1 cellular context compared by ENCODE assay signal in the genomic region with DNA sequence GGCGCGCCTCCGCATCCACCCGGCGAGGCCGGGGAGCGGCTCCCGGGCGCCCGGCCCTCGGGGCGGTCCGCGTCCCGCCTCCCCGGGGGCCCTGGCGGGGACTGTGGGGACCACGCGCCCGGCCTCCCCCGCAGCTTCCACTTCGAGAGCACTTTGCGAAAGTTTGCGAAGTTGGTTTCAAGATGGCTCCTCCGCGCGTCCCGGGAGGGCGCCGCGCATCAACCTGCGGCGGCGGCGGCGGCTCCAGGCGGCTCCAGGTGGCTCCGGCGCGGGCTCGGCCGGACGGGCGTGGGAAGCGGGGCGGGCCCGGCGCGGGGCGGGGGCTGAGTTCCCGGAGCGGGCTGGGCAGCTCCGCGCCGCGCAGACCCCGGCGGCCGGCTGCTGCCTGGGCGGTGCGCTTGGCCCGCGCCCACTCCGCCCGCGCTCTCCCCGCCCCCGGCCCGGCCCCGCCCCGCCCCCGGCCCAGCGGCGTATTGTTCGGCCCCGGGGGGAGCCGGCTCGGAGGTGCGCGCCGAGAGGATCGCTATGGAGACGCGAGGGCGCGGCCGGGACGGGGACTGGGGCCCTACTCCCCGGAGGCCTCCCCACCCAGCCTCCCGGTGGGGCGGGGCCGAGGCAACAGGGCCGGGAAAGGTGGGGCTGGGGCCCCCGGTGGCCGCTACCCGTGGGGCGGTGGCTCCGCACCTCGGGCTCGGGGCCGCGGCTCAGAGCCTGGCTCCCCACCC.
TF ChIP-seq lines count a peak whose summit lies in the region.

TSS of gene CELSR1 (minus strand) at position 400 of the 725 bp plus-strand sequence. CDS start 450 bp downstream, outside the sequence.

TF ChIP-seq in GM23338, 12 proteins besides CTCF, POLR2A, EP300 and RAD21 (continued from another document):
- TF ChIP-seq ZNF462 (CRISPR knock-in tag; IDR thresholded peaks at IDR 0.05) (no peak), CREB1 (CRISPR knock-in tag; IDR thresholded peaks at IDR 0.05; ENCODE audit: low read depth) (no peak)
